24 cellular contexts compared by ENCODE assay signal in genomic region chr4:107828315-107828714, GRCh38. TPM values are rescaled to one million over a fixed set of nuclear protein-coding genes. Genes with fewer than 3 reads are reported as not detected.
A peak's percentile ranks its signal among the peaks of the same experiment; 100 is the strongest.
DNase-seq lines count a peak whose midpoint lies in the region; ATAC-seq, FAIRE-seq and TF ChIP-seq lines count a peak whose summit lies in the region.
"Had no signal": no experiment of that assay in that cellular context is flagged by ENCODE, and none has a peak within 500 bp of the region (broad histone marks: within the 10 kb centered on the region; RNA-seq: fewer than 3 reads in every experiment).

No MANE protein-coding gene starts in this region.

- ATAC-seq in gastroesophageal sphincter (no peak), pancreas (no peak)
- no peak for ATAC-seq in stimulated activated memory B cell treated with anti-CD40 and anti-IgM and Interleukin-4, amounts not matched to agents 10 μg/mL and 1 μg/mL and 100 μg/mL, for 72 hours
- ATAC-seq: A549, Panc1 had no signal

- peaks cover 58% of the 10 kb centered on the region for H3K27me3 Mint-ChIP-seq in stimulated activated memory B cell treated with anti-CD40 and anti-IgM and Interleukin-4, amounts not matched to agents 10 μg/mL and 1 μg/mL and 100 μg/mL, for 72 hours

- no peaks in the 10 kb centered on the region for H3K9me3 Mint-ChIP-seq in stimulated activated memory B cell treated with anti-CD40 and anti-IgM and Interleukin-4, amounts not matched to agents 10 μg/mL and 1 μg/mL and 100 μg/mL, for 72 hours
- H3K9me3 Mint-ChIP-seq: HFFc6 had no signal

- peaks cover 0 to 73% (median 4%) of the 10 kb centered on the region in 3 donors for H3K4me1 ChIP-seq in gastroesophageal sphincter
- peaks cover 8% of the 10 kb centered on the region for H3K4me1 ChIP-seq in rectal smooth muscle tissue (ENCODE audit: control insufficient read depth, insufficient read depth, low read length)
- H3K4me1 ChIP-seq in pancreas, result peaks cover 9 to 14% (median 12%) of the 10 kb centered on the region in 3 donors
- H3K4me1 ChIP-seq: BLaER1 treated with 17β-estradiol and CSF1 and Interleukin-3, amounts not matched to agents 10 nM and 100 nM had no signal

- no peak for TF ChIP-seq POLR2A in gastroesophageal sphincter (IDR thresholded peaks at IDR 0.05)

- WGBS in gastroesophageal sphincter (ENCODE audit: low coverage in 1 of 2), 2 donors, result 54 to 80% methylated on average over 3 of the region's 3 CpGs
- 66 to 74% methylated on average over 3 of the region's 3 CpGs for WGBS in pancreas, 2 donors

- H3K27ac ChIP-seq in VCaP, result peak overlapping the region; percentile 87; the same call in 1 of the 2 replicates
- peak overlapping the region; percentile 91 to 99 (median 97) for H3K27ac ChIP-seq in gastroesophageal sphincter
- H3K27ac ChIP-seq in rectal smooth muscle tissue (ENCODE audit: low read depth, low read length), result peak overlapping the region; percentile 93
- peak overlapping the region in 2 of 4 donors; percentile 27 to 97 for H3K27ac ChIP-seq in pancreas
- H3K27ac ChIP-seq: A549; BLaER1 treated with 17β-estradiol and CSF1 and Interleukin-3, amounts not matched to agents 10 nM and 100 nM; GM23248; RWPE1 had no signal

- H3K27me3 ChIP-seq in gastroesophageal sphincter, result no peaks in the 10 kb centered on the region
- peaks cover 2% of the 10 kb centered on the region for H3K27me3 ChIP-seq in rectal smooth muscle tissue (ENCODE audit: control insufficient read depth, insufficient read depth, low read length)
- H3K27me3 ChIP-seq in pancreas, result no peaks in the 10 kb centered on the region
- H3K27me3 ChIP-seq: BLaER1 treated with 17β-estradiol and CSF1 and Interleukin-3, amounts not matched to agents 10 nM and 100 nM; MG63 had no signal

- H3K36me3 ChIP-seq in gastroesophageal sphincter, result no peaks in the 10 kb centered on the region
- no peaks in the 10 kb centered on the region for H3K36me3 ChIP-seq in rectal smooth muscle tissue (ENCODE audit: control insufficient read depth, insufficient read depth, low read length)
- no peaks in the 10 kb centered on the region for H3K36me3 ChIP-seq in pancreas
- H3K36me3 ChIP-seq: BLaER1 treated with 17β-estradiol and CSF1 and Interleukin-3, amounts not matched to agents 10 nM and 100 nM; MG63 had no signal

- H3K9me3 ChIP-seq in gastroesophageal sphincter (no peaks in the 10 kb centered on the region), pancreas (no peaks in the 10 kb centered on the region)
- H3K9me3 ChIP-seq: A549, MG63 had no signal

- H3K4me3 Mint-ChIP-seq in stimulated activated memory B cell treated with anti-CD40 and anti-IgM and Interleukin-4, amounts not matched to agents 10 μg/mL and 1 μg/mL and 100 μg/mL, for 72 hours, result no peak overlapping the region
- H3K4me3 Mint-ChIP-seq: CD4-positive, alpha-beta memory T cell; H9; HFFc6 had no signal

- no peak for TF ChIP-seq CTCF in VCaP (conservative IDR thresholded peaks at IDR 0.05)
- no peak for TF ChIP-seq CTCF in gastroesophageal sphincter (IDR thresholded peaks at IDR 0.05)
- TF ChIP-seq CTCF in pancreas (IDR thresholded peaks at IDR 0.05), result no peak

- H3K4me3 ChIP-seq in gastroesophageal sphincter (no peak overlapping the region), rectal smooth muscle tissue (ENCODE audit: low read length) (no peak overlapping the region), pancreas (no peak overlapping the region)
- H3K4me3 ChIP-seq: A549; BLaER1 treated with 17β-estradiol and CSF1 and Interleukin-3, amounts not matched to agents 10 nM and 100 nM; GM23248; MG63 had no signal

- FAIRE-seq in pancreas (lab: Jason Lieb, UNC), result no peak
- FAIRE-seq: A549, G401.6 had no signal

- H3K9ac ChIP-seq in rectal smooth muscle tissue (ENCODE audit: low read length), result no peak overlapping the region
- H3K9ac ChIP-seq: BLaER1 treated with 17β-estradiol and CSF1 and Interleukin-3, amounts not matched to agents 10 nM and 100 nM; GM23248 had no signal

- peaks cover 22% of the 10 kb centered on the region for H3K4me1 Mint-ChIP-seq in stimulated activated memory B cell treated with anti-CD40 and anti-IgM and Interleukin-4, amounts not matched to agents 10 μg/mL and 1 μg/mL and 100 μg/mL, for 72 hours

- TF ChIP-seq EP300 in gastroesophageal sphincter (IDR thresholded peaks at IDR 0.05), result no peak

- intact Hi-C loops in pancreas (cut with DNase I), result no loop called here

- no peak overlapping the region for H3K27ac Mint-ChIP-seq in stimulated activated memory B cell treated with anti-CD40 and anti-IgM and Interleukin-4, amounts not matched to agents 10 μg/mL and 1 μg/mL and 100 μg/mL, for 72 hours
- H3K27ac Mint-ChIP-seq: CD4-positive, alpha-beta memory T cell; H9; HFFc6 had no signal

- H3K36me3 Mint-ChIP-seq in stimulated activated memory B cell treated with anti-CD40 and anti-IgM and Interleukin-4, amounts not matched to agents 10 μg/mL and 1 μg/mL and 100 μg/mL, for 72 hours, result no peaks in the 10 kb centered on the region
- H3K36me3 Mint-ChIP-seq: CD4-positive, alpha-beta memory T cell had no signal

- DNase-seq in pancreas (no peak), medulla oblongata (ENCODE audit: extremely low spot score) (no peak), NCI-H1417 treated with DMSO at 0.1 percent for 48 hours (lab: John Stamatoyannopoulos, UW) (no peak)
- DNase-seq: AML-193; CD4-positive, alpha-beta memory T cell; COR-L47; GM23248; H9; HFFc6; KBM-7; MG63; NCI-H1694; NCI-H2029 treated with DMSO at 0.1 percent for 48 hours; NCI-H226 had no signal

RNA-seq across cellular contexts. Expression of gene SGMS2, which starts 3.6 kb away (rescaled TPM):
- total RNA-seq in gastroesophageal sphincter, result 100 to 1,000 TPM; 170 to 499 (median 277) TPM
- 10 to 100 TPM; 11.0 to 25.4 (median 14.9) TPM for total RNA-seq in pancreas
- 1 to 10 TPM; 1.6 to 5.9 TPM for polyA plus RNA-seq in pancreas
- total RNA-seq: OCI-LY7 had no signal
- polyA plus RNA-seq: CD4-positive, alpha-beta memory T cell had no signal

Comparison
In these comparisons a context has a peak if more than half of its experiments do, and no peak if none do; other contexts are left out.
1. RNA of gene SGMS2, which starts 3.6 kb away (total RNA-seq): 170 to 499 TPM in gastroesophageal sphincter; 11.0 to 25.4 TPM in pancreas; every median in the first group is over 4 times any median in the second.